21 cellular contexts compared by ENCODE assay signal in genomic region chr1:98355656-98356384, GRCh38.
DNase-seq lines count a peak whose midpoint lies in the region; ATAC-seq and TF ChIP-seq lines count a peak whose summit lies in the region.
"Had no signal": no experiment of that assay in that cellular context is flagged by ENCODE, and none has a peak within 500 bp of the region (broad histone marks: within the 10 kb centered on the region; RNA-seq: fewer than 3 reads in every experiment).

No MANE protein-coding gene starts in this region.

- CTCF ChIA-PET in mammary epithelial cell (lab: Charles Lee; ENCODE audit: low non-redundant PET), result no interaction called here

- WGBS in mammary epithelial cell (ENCODE audit: low coverage, missing lambda C conversion rate), result 84% methylated on average over 3 of the region's 3 CpGs

- no peak overlapping the region for H3K4me2 ChIP-seq in mammary epithelial cell (ENCODE audit: insufficient read depth, low read depth, low read length)
- no peak overlapping the region for H3K4me2 ChIP-seq in neural progenitor cell
- no peak overlapping the region for H3K4me2 ChIP-seq in GM23338

- H3K4me3 ChIP-seq in mammary epithelial cell (replicated peaks in 1 of 3; ENCODE audit: insufficient read depth in 1 of 3, low read depth in 2 of 3, low read length in 3 of 3) (no peak overlapping the region), neural progenitor cell (no peak overlapping the region), GM23338 (no peak overlapping the region)
- H3K4me3 ChIP-seq: heart right ventricle, right atrium auricular region, suprapubic skin had no signal

- in situ Hi-C loops in mammary epithelial cell (cut with MboI; ENCODE audit: low sequenced_read_pairs in 2 of 2), result no loop called here

- no peak overlapping the region for H3K27ac ChIP-seq in mammary epithelial cell (ENCODE audit: insufficient read depth, low read depth, low read length)
- H3K27ac ChIP-seq in neural progenitor cell, result no peak overlapping the region
- no peak overlapping the region for H3K27ac ChIP-seq in GM23338 (ENCODE audit: low read depth)
- H3K27ac ChIP-seq: heart right ventricle, neutrophil, right atrium auricular region, suprapubic skin had no signal

- H3K36me3 ChIP-seq in mammary epithelial cell (ENCODE audit: insufficient read depth, low read length) (no peaks in the 10 kb centered on the region), neural progenitor cell (no peaks in the 10 kb centered on the region), GM23338 (ENCODE audit: insufficient read depth) (no peaks in the 10 kb centered on the region)
- H3K36me3 ChIP-seq: BE2C, heart right ventricle, neutrophil, right atrium auricular region, suprapubic skin had no signal

- H3K27me3 Mint-ChIP-seq in neural progenitor cell (ENCODE audit: insufficient read depth, low read depth) (no peaks in the 10 kb centered on the region), GM23338 (ENCODE audit: insufficient read depth, low read depth, poor library complexity) (peaks cover 1% of the 10 kb centered on the region)
- H3K27me3 Mint-ChIP-seq: activated naive CD4-positive, alpha-beta T cell treated with anti-CD3 and anti-CD28 coated beads, Interleukin-2, amount 50 U/mL, for 24 hours; brain; dendritic cell treated with granulocyte-macrophage colony-stimulating factor and Interleukin-4, amounts not matched to agents 40 ng/mL and 50 ng/mL, for 4 days had no signal

- DNase-seq in ELR (ENCODE audit: low read depth), result peak; percentile 64
- DNase-seq in M059J (ENCODE audit: low read depth), result peak; percentile 60
- DNase-seq in mammary epithelial cell, result peak; percentile 63
- DNase-seq in neural progenitor cell (ENCODE audit: low spot score), result no peak
- DNase-seq in left lobe of liver (ENCODE audit: low spot score), result no peak
- no peak for DNase-seq in GM23338 (ENCODE audit: low spot score)
- no peak for DNase-seq in GM19240 (ENCODE audit: insufficient read length, low spot score)
- DNase-seq: activated T-cell treated with anti-CD3 and anti-CD28 coated beads, Interleukin-2, amount 50 U/mL, for 1 hour; BE2C; erythroblast; heart right ventricle; KG1; NCI-H187 treated with DMSO at 0.1 percent for 48 hours; NCI-H526; stimulated activated CD4-positive, alpha-beta T cell treated with anti-CD3 and anti-CD28 coated beads, Interleukin-2, amount 100 ng/mL, for 24 hours had no signal

- ATAC-seq in left lobe of liver, result no peak
- ATAC-seq in GM23338, result no peak
- ATAC-seq: heart right ventricle had no signal

- H3K36me3 Mint-ChIP-seq in neural progenitor cell, result no peaks in the 10 kb centered on the region
- no peaks in the 10 kb centered on the region for H3K36me3 Mint-ChIP-seq in GM23338 (ENCODE audit: low read depth)
- H3K36me3 Mint-ChIP-seq: activated naive CD4-positive, alpha-beta T cell treated with anti-CD3 and anti-CD28 coated beads, Interleukin-2, amount 50 U/mL, for 24 hours; brain had no signal

- TF ChIP-seq CTCF in mammary epithelial cell (conservative IDR thresholded peaks at IDR 0.05 in 1 of 2, IDR thresholded peaks at IDR 0.05 in 1 of 2; ENCODE audit: extremely low read depth in 1 of 2, insufficient read depth in 1 of 2, low read depth in 1 of 2, low read length in 2 of 2), result no peak
- no peak for TF ChIP-seq CTCF in neural progenitor cell (IDR thresholded peaks at IDR 0.05)
- TF ChIP-seq CTCF in GM23338 (conservative IDR thresholded peaks at IDR 0.05; ENCODE audit: low read depth in 2 of 2), result no peak

- no peaks in the 10 kb centered on the region for H3K9me2 ChIP-seq in GM23338 (ENCODE audit: insufficient read depth)

- intact Hi-C loops in mammary epithelial cell (cut with micrococcal nuclease), result no loop called here

- H4K20me1 ChIP-seq in mammary epithelial cell (ENCODE audit: insufficient read depth, low read length), result no peaks in the 10 kb centered on the region
- no peaks in the 10 kb centered on the region for H4K20me1 ChIP-seq in neural progenitor cell (ENCODE audit: low read depth)
- no peaks in the 10 kb centered on the region for H4K20me1 ChIP-seq in GM23338 (replicated peaks; ENCODE audit: insufficient read depth)

- H2AFZ ChIP-seq in mammary epithelial cell (ENCODE audit: low read depth, low read length) (peak overlapping the region; percentile 15), neural progenitor cell (replicated peaks) (peak overlapping the region; percentile 32), GM23338 (no peak overlapping the region)

- no peaks in the 10 kb centered on the region for H3K79me2 ChIP-seq in mammary epithelial cell (ENCODE audit: insufficient read depth, low read length)
- no peaks in the 10 kb centered on the region for H3K79me2 ChIP-seq in neural progenitor cell (ENCODE audit: low read depth)
- no peaks in the 10 kb centered on the region for H3K79me2 ChIP-seq in GM23338 (replicated peaks; ENCODE audit: insufficient read depth)

- H3K4me1 Mint-ChIP-seq in neural progenitor cell, result peaks cover 8% of the 10 kb centered on the region
- no peaks in the 10 kb centered on the region for H3K4me1 Mint-ChIP-seq in GM23338
- H3K4me1 Mint-ChIP-seq: activated naive CD4-positive, alpha-beta T cell treated with anti-CD3 and anti-CD28 coated beads, Interleukin-2, amount 50 U/mL, for 24 hours had no signal

- H3K9me3 ChIP-seq in mammary epithelial cell (replicated peaks; ENCODE audit: insufficient read depth, low read length), result no peaks in the 10 kb centered on the region
- no peaks in the 10 kb centered on the region for H3K9me3 ChIP-seq in neural progenitor cell (ENCODE audit: low read depth)
- H3K9me3 ChIP-seq: BE2C, heart right ventricle, neutrophil, right atrium auricular region, suprapubic skin had no signal

- no TSS peak for BruUV-seq in mammary epithelial cell (replicated peaks; lab: Mats Ljungman, UMichigan)

- peaks cover 20% of the 10 kb centered on the region for H3K4me1 ChIP-seq in mammary epithelial cell (ENCODE audit: insufficient read depth, low read length)
- no peaks in the 10 kb centered on the region for H3K4me1 ChIP-seq in neural progenitor cell
- H3K4me1 ChIP-seq in GM23338 (ENCODE audit: insufficient read depth), result no peaks in the 10 kb centered on the region
- H3K4me1 ChIP-seq: heart right ventricle, right atrium auricular region, suprapubic skin had no signal

- no peaks in the 10 kb centered on the region for H3F3A ChIP-seq in neural progenitor cell (ENCODE audit: low read depth)
- no peaks in the 10 kb centered on the region for H3F3A ChIP-seq in GM23338 (replicated peaks; ENCODE audit: low read depth)

- dilution Hi-C loops in mammary epithelial cell (cut with HindIII; ENCODE audit: low sequenced_read_pairs), result no loop called here

- H3K9ac ChIP-seq in mammary epithelial cell (ENCODE audit: insufficient read depth, low read length) (no peak overlapping the region), neural progenitor cell (no peak overlapping the region)

- H3K27me3 ChIP-seq in mammary epithelial cell (ENCODE audit: insufficient read depth, low read length) (no peaks in the 10 kb centered on the region), neural progenitor cell (no peaks in the 10 kb centered on the region), GM23338 (ENCODE audit: insufficient read depth) (no peaks in the 10 kb centered on the region)
- H3K27me3 ChIP-seq: BE2C, heart right ventricle, neutrophil, right atrium auricular region, suprapubic skin had no signal

- no peaks in the 10 kb centered on the region for H3K9me3 Mint-ChIP-seq in neural progenitor cell
- no peaks in the 10 kb centered on the region for H3K9me3 Mint-ChIP-seq in GM23338
- H3K9me3 Mint-ChIP-seq: activated naive CD4-positive, alpha-beta T cell treated with anti-CD3 and anti-CD28 coated beads, Interleukin-2, amount 50 U/mL, for 24 hours had no signal

- H3K4me3 Mint-ChIP-seq in neural progenitor cell (no peak overlapping the region), GM23338 (no peak overlapping the region)
- H3K4me3 Mint-ChIP-seq: activated naive CD4-positive, alpha-beta T cell treated with anti-CD3 and anti-CD28 coated beads, Interleukin-2, amount 50 U/mL, for 24 hours; brain; dendritic cell treated with granulocyte-macrophage colony-stimulating factor and Interleukin-4, amounts not matched to agents 40 ng/mL and 50 ng/mL, for 4 days had no signal

- H3K27ac Mint-ChIP-seq in neural progenitor cell (no peak overlapping the region), GM23338 (no peak overlapping the region)
- H3K27ac Mint-ChIP-seq: activated naive CD4-positive, alpha-beta T cell treated with anti-CD3 and anti-CD28 coated beads, Interleukin-2, amount 50 U/mL, for 24 hours; brain; dendritic cell treated with granulocyte-macrophage colony-stimulating factor and Interleukin-4, amounts not matched to agents 40 ng/mL and 50 ng/mL, for 4 days had no signal

TF ChIP-seq in GM23338, 12 proteins besides CTCF, POLR2A, EP300 and RAD21 (continues in another document):
- TF ChIP-seq ETS1 (IDR thresholded peaks at IDR 0.05), result no peak

Comparison
In these comparisons a context has a peak if more than half of its experiments do, and no peak if none do; other contexts are left out.
1. DNase-seq: peak in ELR (single experiment), M059J (single experiment) and mammary epithelial cell (single experiment); none in neural progenitor cell (single experiment), left lobe of liver (single experiment), GM23338 (single experiment) and GM19240 (single experiment).